13 cellular contexts compared by ENCODE assay signal in the genomic region with DNA sequence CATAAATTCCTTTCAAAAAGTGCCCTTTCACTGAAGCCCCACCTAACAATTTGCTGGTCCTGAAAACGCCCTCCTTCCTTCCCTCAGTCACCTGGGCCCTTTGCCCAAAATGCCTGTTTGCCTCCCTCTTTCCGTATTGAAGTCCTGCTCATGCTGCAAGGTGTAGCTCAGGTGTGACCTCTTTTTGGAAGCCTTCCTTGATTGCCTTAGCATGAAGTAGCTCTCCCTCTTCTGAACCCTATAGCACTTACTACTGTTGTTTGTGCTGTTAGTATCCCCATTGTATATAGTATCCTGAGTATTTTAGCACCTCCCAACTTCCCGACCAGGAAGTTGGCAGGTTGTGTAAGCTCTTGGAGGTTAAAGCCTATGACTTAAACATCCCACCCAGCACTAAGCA. TPM values are rescaled to one million over a fixed set of nuclear protein-coding genes. Genes with fewer than 3 reads are reported as not detected.
DNase-seq lines count a peak whose midpoint lies in the region; ATAC-seq, FAIRE-seq and TF ChIP-seq lines count a peak whose summit lies in the region.
"Had no signal": no experiment of that assay in that cellular context is flagged by ENCODE, and none has a peak within 500 bp of the region (broad histone marks: within the 10 kb centered on the region; RNA-seq: fewer than 3 reads in every experiment).

No MANE protein-coding gene starts in this region.

- no peak for TF ChIP-seq POLR2A in breast epithelium (IDR thresholded peaks at IDR 0.05)

- POLR2A ChIA-PET in MCF 10A (lab: Yijun Ruan, JAX), result interaction anchor here (0.7 to 5.0 kb wide), 12 partner anchors 9 to 403 kb away, joined by 3 to 76 read pairs (median 9); a partner anchor contains a TSS

- no peak overlapping the region for H3K4me3 ChIP-seq in breast epithelium
- H3K4me3 ChIP-seq in kidney (ENCODE audit: low read length in 2 of 2), result peak overlapping the region; percentile 1 to 78
- H3K4me3 ChIP-seq: adrenal gland, coronary artery, GM23248 had no signal

- peak overlapping the region in 1 of 2 donors; percentile 64 for H3K9ac ChIP-seq in kidney (ENCODE audit: low read length in 2 of 2)
- H3K9ac ChIP-seq: GM23248 had no signal

- H3K4me1 Mint-ChIP-seq in MCF 10A (ENCODE audit: insufficient read depth, unreplicated experiment), result peaks cover 12% of the 10 kb centered on the region

- peak overlapping the region; percentile 22 for H3K27ac Mint-ChIP-seq in MCF 10A (ENCODE audit: low read depth, unreplicated experiment)

- no peaks in the 10 kb centered on the region for H3K9me3 Mint-ChIP-seq in MCF 10A (ENCODE audit: unreplicated experiment)

- intact Hi-C loops in MCF 10A (cut with micrococcal nuclease), result loop anchor here (5.0 kb wide), 1 partner anchor 49 kb away; no protein-coding TSS in a partner anchor
- intact Hi-C loops in breast epithelium (cut with DNase I; ENCODE audit: low total_unique reads), result no loop called here
- intact Hi-C loops in kidney (cut with DNase I), result no loop called here

- no peak for ATAC-seq in GM21367 (IDR thresholded peaks at IDR 0.05; ENCODE audit: unreplicated experiment)

- no peak for FAIRE-seq in kidney (lab: Jason Lieb, UNC)
- FAIRE-seq: GM19239 had no signal

- BruUV-seq in MCF 10A (replicated peaks; lab: Mats Ljungman, UMichigan), result no TSS peak

- H3K4me3 Mint-ChIP-seq in MCF 10A (ENCODE audit: unreplicated experiment), result peak overlapping the region; percentile 96

- H3K36me3 ChIP-seq in breast epithelium (no peaks in the 10 kb centered on the region), kidney (ENCODE audit: control insufficient read depth in 1 of 2, insufficient read depth in 2 of 2, low read length in 2 of 2) (no peaks in the 10 kb centered on the region)
- H3K36me3 ChIP-seq: adrenal gland had no signal

- TF ChIP-seq CTCF in MCF 10A (IDR thresholded peaks at IDR 0.05; ENCODE audit: unreplicated experiment) (no peak), breast epithelium (IDR thresholded peaks at IDR 0.05) (no peak), kidney (IDR thresholded peaks at IDR 0.05; ENCODE audit: borderline replicate concordance, extremely low read depth, insufficient read depth) (no peak), GM20000 (IDR thresholded peaks at IDR 0.05; ENCODE audit: extremely low read depth, missing control alignments) (no peak)

- no peaks in the 10 kb centered on the region for H3K27me3 ChIP-seq in breast epithelium
- H3K27me3 ChIP-seq: adrenal gland had no signal

- no peaks in the 10 kb centered on the region for H3K4me1 ChIP-seq in breast epithelium
- H3K4me1 ChIP-seq in kidney (ENCODE audit: control insufficient read depth in 1 of 2, insufficient read depth in 1 of 2, low read depth in 1 of 2, low read length in 2 of 2), result peaks cover 2 to 17% of the 10 kb centered on the region in 2 donors

- CTCF ChIA-PET in MCF 10A (lab: Yijun Ruan, JAX), result interaction anchor here (0.6 to 2.1 kb wide), 7 partner anchors 11 to 405 kb away, joined by 3 to 15 read pairs (median 3); a partner anchor contains a TSS

- H3K27ac ChIP-seq in breast epithelium (no peak overlapping the region), kidney (ENCODE audit: low read depth in 2 of 2, low read length in 2 of 2) (no peak overlapping the region)
- H3K27ac ChIP-seq: adrenal gland, coronary artery, GM23248 had no signal

- no peaks in the 10 kb centered on the region for H3K27me3 Mint-ChIP-seq in MCF 10A (ENCODE audit: insufficient read depth, unreplicated experiment)

- DNase-seq in MCF 10A (ENCODE audit: unreplicated experiment) (peak; percentile 27), breast epithelium (ENCODE audit: low spot score in 2 of 2) (no peak), SW480 (ENCODE audit: low spot score) (peak; percentile 13), kidney (no peak), NCI-H1417 (lab: John Stamatoyannopoulos, UW) (no peak), GM20000 (ENCODE audit: low spot score) (no peak)
- no peak for DNase-seq in activated CD4-positive, alpha-beta T cell treated with anti-CD3 and anti-CD28 coated beads, Interleukin-2, amount 50 U/mL, for 4 hours
- DNase-seq: adrenal gland, GM23248, NCI-H524 had no signal

- H3K36me3 Mint-ChIP-seq in MCF 10A (ENCODE audit: insufficient read depth, unreplicated experiment), result peaks cover 6% of the 10 kb centered on the region

- H3K9me3 ChIP-seq in breast epithelium (no peaks in the 10 kb centered on the region), kidney (ENCODE audit: control insufficient read depth in 1 of 2, low read length in 2 of 2) (no peaks in the 10 kb centered on the region)
- H3K9me3 ChIP-seq: adrenal gland had no signal

RNA-seq across cellular contexts. Expression of a gene that starts 1.7 kb away (rescaled TPM):
- 7.3 and 9.3 TPM in 2 replicates for total RNA-seq in MCF 10A (2022)
- total RNA-seq in breast epithelium, result 10 to 100 TPM in 2 of 3 donors, 1 to 10 TPM in 1; 1.6 to 18.4 (median 15.7) TPM
- 51.4 TPM for total RNA-seq in kidney
- polyA plus RNA-seq in kidney (ENCODE audit: insufficient read depth, low read depth, low replicate concordance), result 10.7 TPM

RNA-seq across cellular contexts. Expression of a gene that starts 19.4 kb away (rescaled TPM):
- total RNA-seq in MCF 10A (2022) (27.2 and 30.2 TPM in 2 replicates), breast epithelium (10 to 100 TPM; 25.6 to 63.7 (median 39.0) TPM), kidney (31.8 TPM)
- polyA plus RNA-seq in kidney (ENCODE audit: insufficient read depth, low read depth, low replicate concordance), result 17.4 TPM

Comparison
In these comparisons a context has a peak if more than half of its experiments do, and no peak if none do; other contexts are left out.
1. DNase-seq: peak in MCF 10A (single experiment) and SW480 (single experiment); none in breast epithelium (0 of 2), kidney (single experiment), activated CD4-positive, alpha-beta T cell treated with anti-CD3 and anti-CD28 coated beads, Interleukin-2, amount 50 U/mL, for 4 hours (0 of 2), NCI-H1417 (0 of 3) and GM20000 (single experiment).
2. H3K4me3 ChIP-seq: peak in kidney (2 of 2); none in breast epithelium (0 of 3).